In the genomic region with DNA sequence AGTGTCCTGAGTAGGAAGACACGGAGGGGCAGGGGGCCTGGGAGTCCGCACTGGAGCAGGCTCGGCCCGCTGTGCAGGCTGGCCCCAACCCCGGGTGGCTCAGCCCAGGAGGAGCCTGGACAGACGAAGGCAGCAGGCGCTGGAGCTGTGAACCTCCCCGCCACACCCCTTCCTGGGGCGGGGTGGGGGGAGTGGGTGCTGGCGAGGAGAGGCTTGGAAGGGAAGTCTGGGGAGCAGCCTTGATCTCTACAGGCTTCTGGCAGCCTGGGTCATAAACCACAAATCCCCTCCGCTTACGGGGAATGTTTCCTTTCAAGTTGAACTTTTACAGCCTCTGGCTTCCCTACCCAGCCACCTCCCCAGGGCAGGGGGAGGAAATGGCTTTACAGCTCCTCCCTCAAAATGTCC, we compare ENCODE assay signal across 1 cellular context.
TF ChIP-seq lines count a peak whose summit lies in the region.

No MANE protein-coding gene starts in this region.

TF ChIP-seq in IMR-90, 13 proteins besides CTCF, POLR2A, EP300 and RAD21:
- TF ChIP-seq MXI1 (IDR thresholded peaks at IDR 0.05; ENCODE audit: borderline replicate concordance, low read depth, low read length): no peak
- TF ChIP-seq MAFK (IDR thresholded peaks at IDR 0.05; ENCODE audit: low read depth, low read length): no peak
- no peak for TF ChIP-seq SMC3 (IDR thresholded peaks at IDR 0.05; ENCODE audit: low read depth, low read length)
- TF ChIP-seq FOS (IDR thresholded peaks at IDR 0.05; ENCODE audit: low read depth, low read length): no peak
- no peak for TF ChIP-seq USF2 (IDR thresholded peaks at IDR 0.05; ENCODE audit: low read depth, low read length)
- no peak for TF ChIP-seq BHLHE40 (IDR thresholded peaks at IDR 0.05; ENCODE audit: low read depth, low read length)
- no peak for TF ChIP-seq CHD1 (IDR thresholded peaks at IDR 0.05; ENCODE audit: low read depth, low read length)
- TF ChIP-seq, protein P1, sequence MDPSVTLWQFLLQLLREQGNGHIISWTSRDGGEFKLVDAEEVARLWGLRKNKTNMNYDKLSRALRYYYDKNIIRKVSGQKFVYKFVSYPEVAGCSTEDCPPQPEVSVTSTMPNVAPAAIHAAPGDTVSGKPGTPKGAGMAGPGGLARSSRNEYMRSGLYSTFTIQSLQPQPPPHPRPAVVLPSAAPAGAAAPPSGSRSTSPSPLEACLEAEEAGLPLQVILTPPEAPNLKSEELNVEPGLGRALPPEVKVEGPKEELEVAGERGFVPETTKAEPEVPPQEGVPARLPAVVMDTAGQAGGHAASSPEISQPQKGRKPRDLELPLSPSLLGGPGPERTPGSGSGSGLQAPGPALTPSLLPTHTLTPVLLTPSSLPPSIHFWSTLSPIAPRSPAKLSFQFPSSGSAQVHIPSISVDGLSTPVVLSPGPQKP (IDR thresholded peaks at IDR 0.05; ENCODE audit: borderline replicate concordance, low read depth, low read length): no peak
- TF ChIP-seq MAZ (IDR thresholded peaks at IDR 0.05; ENCODE audit: borderline replicate concordance, low read depth, low read length): no peak; the same call in 1 of the 2 replicates
- TF ChIP-seq NFE2L2 (IDR thresholded peaks at IDR 0.05; ENCODE audit: low read depth, low read length): no peak
- TF ChIP-seq CEBPB (IDR thresholded peaks at IDR 0.05; ENCODE audit: low read depth, low read length): no peak
- TF ChIP-seq RFX5 (IDR thresholded peaks at IDR 0.05; ENCODE audit: low read depth, low read length): no peak
- TF ChIP-seq RCOR1 (IDR thresholded peaks at IDR 0.05; ENCODE audit: insufficient replicate concordance, low read length): no peak
